In genomic region chr1:157595356-157595755, GRCh38 we compare ENCODE assay signal across 13 cellular contexts. TPM values are rescaled to one million over a fixed set of nuclear protein-coding genes. Genes with fewer than 3 reads are reported as not detected.
DNase-seq lines count a peak whose midpoint lies in the region; ATAC-seq and TF ChIP-seq lines count a peak whose summit lies in the region.
"Had no signal": no experiment of that assay in that cellular context is flagged by ENCODE, and none has a peak within 500 bp of the region (broad histone marks: within the 10 kb centered on the region; RNA-seq: fewer than 3 reads in every experiment).

No MANE protein-coding gene starts in this region.

- H3K36me3 Mint-ChIP-seq in activated T-helper 17 cell treated with anti-CD3 and anti-CD28 coated beads, Interleukin-2, amount 50 U/mL, for 72 hours (ENCODE audit: low read depth): no peaks in the 10 kb centered on the region

- peaks cover 66% of the 10 kb centered on the region for H3K27me3 ChIP-seq in OCI-LY3 (ENCODE audit: low read depth, low read length)
- no peaks in the 10 kb centered on the region for H3K27me3 ChIP-seq in psoas muscle (ENCODE audit: insufficient read depth in 3 of 3, low read length in 2 of 3)

- no peak overlapping the region for H3K4me3 Mint-ChIP-seq in activated T-helper 17 cell treated with anti-CD3 and anti-CD28 coated beads, Interleukin-2, amount 50 U/mL, for 72 hours
- H3K4me3 Mint-ChIP-seq: HFFc6 had no signal

- ATAC-seq in GM19463 (IDR thresholded peaks at IDR 0.05; ENCODE audit: unreplicated experiment) (peak; percentile 60), HG03095 (IDR thresholded peaks at IDR 0.05; ENCODE audit: unreplicated experiment) (peak; percentile 64), psoas muscle (no peak)
- ATAC-seq in activated T-helper 17 cell treated with anti-CD3 and anti-CD28 coated beads, Interleukin-2, amount 50 U/mL, for 72 hours (replicated peaks): no peak

- H3K36me3 ChIP-seq in OCI-LY3 (replicated peaks; ENCODE audit: low read depth, low read length): no peaks in the 10 kb centered on the region
- H3K36me3 ChIP-seq in psoas muscle (ENCODE audit: insufficient read depth in 1 of 2, low read depth in 1 of 2): no peaks in the 10 kb centered on the region

- H3K9ac ChIP-seq in OCI-LY3 (ENCODE audit: low read length): no peak overlapping the region

- intact Hi-C loops in psoas muscle (cut with DNase I): no loop called here

- H3K9me3 ChIP-seq in OCI-LY3 (ENCODE audit: insufficient read depth, low read length) (no peaks in the 10 kb centered on the region), psoas muscle (no peaks in the 10 kb centered on the region)

- no peak for TF ChIP-seq CTCF in OCI-LY3 (IDR thresholded peaks at IDR 0.05; ENCODE audit: low read depth, low read length)
- no peak for TF ChIP-seq CTCF in psoas muscle (IDR thresholded peaks at IDR 0.05)

- H3K4me1 Mint-ChIP-seq in activated T-helper 17 cell treated with anti-CD3 and anti-CD28 coated beads, Interleukin-2, amount 50 U/mL, for 72 hours: no peaks in the 10 kb centered on the region

- no peaks in the 10 kb centered on the region for H3K79me2 ChIP-seq in OCI-LY3 (ENCODE audit: low read length)

- peak overlapping the region; percentile 64 for H3K4me2 ChIP-seq in OCI-LY3 (ENCODE audit: low read length)

- peaks cover 34% of the 10 kb centered on the region for H4K20me1 ChIP-seq in OCI-LY3 (ENCODE audit: insufficient read depth, low read length)

- no peaks in the 10 kb centered on the region for H3K9me3 Mint-ChIP-seq in activated T-helper 17 cell treated with anti-CD3 and anti-CD28 coated beads, Interleukin-2, amount 50 U/mL, for 72 hours
- H3K9me3 Mint-ChIP-seq: HFFc6 had no signal

- WGBS in psoas muscle, 3 donors: 44 to 55% (median 54%) methylated on average over 2 of the region's 2 CpGs

- H3K27me3 Mint-ChIP-seq in activated T-helper 17 cell treated with anti-CD3 and anti-CD28 coated beads, Interleukin-2, amount 50 U/mL, for 72 hours: peaks cover 14% of the 10 kb centered on the region

- H2AFZ ChIP-seq in OCI-LY3 (ENCODE audit: low read depth, low read length): no peak overlapping the region

- H3K27ac ChIP-seq in OCI-LY3 (ENCODE audit: low read length): no peak overlapping the region
- H3K27ac ChIP-seq in psoas muscle: no peak overlapping the region

- H3K4me3 ChIP-seq in GM08714 (ENCODE audit: low read length) (peak overlapping the region; percentile 66; the same call in 1 of the 2 replicates), OCI-LY3 (ENCODE audit: low read length) (no peak overlapping the region), psoas muscle (no peak overlapping the region)

- no peak overlapping the region for H3K27ac Mint-ChIP-seq in activated T-helper 17 cell treated with anti-CD3 and anti-CD28 coated beads, Interleukin-2, amount 50 U/mL, for 72 hours
- H3K27ac Mint-ChIP-seq: HFFc6 had no signal

- DNase-seq in psoas muscle (no peak), UCSD-AML1 (lab: John Stamatoyannopoulos, UW; ENCODE audit: unreplicated experiment) (no peak), HuH-7 (ENCODE audit: low spot score) (no peak)
- DNase-seq: cerebellar nuclear complex, HFFc6, NCI-H774 had no signal

- peaks cover 43% of the 10 kb centered on the region for H3K4me1 ChIP-seq in OCI-LY3 (ENCODE audit: low read length)
- no peaks in the 10 kb centered on the region for H3K4me1 ChIP-seq in psoas muscle

RNA-seq across cellular contexts. Expression of gene FCRL4, which starts 2.5 kb away (rescaled TPM):
- total RNA-seq in psoas muscle: not detected
- not detected for polyA plus RNA-seq in psoas muscle
- total RNA-seq in activated T-helper 17 cell treated with anti-CD3 and anti-CD28 coated beads, Interleukin-2, amount 50 U/mL, for 72 hours: not detected
- total RNA-seq: activated CD8-positive, alpha-beta memory T cell treated with anti-CD3 and anti-CD28 coated beads for 36 hours; HFFc6; osteoblast had no signal

RNA-seq across cellular contexts. Expression of gene FCRL5, which starts 43.0 kb away (rescaled TPM):
- under 1 TPM in 2 of 4 donors, not detected in 2; 0.07 to 0.46 TPM for total RNA-seq in psoas muscle
- under 1 TPM; 0.01 to 0.07 (median 0.04) TPM for polyA plus RNA-seq in psoas muscle
- total RNA-seq in activated T-helper 17 cell treated with anti-CD3 and anti-CD28 coated beads, Interleukin-2, amount 50 U/mL, for 72 hours: not detected
- total RNA-seq: activated CD8-positive, alpha-beta memory T cell treated with anti-CD3 and anti-CD28 coated beads for 36 hours; HFFc6 had no signal

Comparison
In these comparisons a context has a peak if more than half of its experiments do, and no peak if none do; other contexts are left out.
1. ATAC-seq: peak in GM19463 (single experiment) and HG03095 (single experiment); none in psoas muscle (0 of 4) and activated T-helper 17 cell treated with anti-CD3 and anti-CD28 coated beads, Interleukin-2, amount 50 U/mL, for 72 hours (single experiment).